ENCODE assay signal across 11 cellular contexts in genomic region chr2:112640800-112641675, GRCh38. TPM values are rescaled to one million over a fixed set of nuclear protein-coding genes. Genes with fewer than 3 reads are reported as not detected.
DNase-seq lines count a peak whose midpoint lies in the region; TF ChIP-seq lines count a peak whose summit lies in the region.
"Had no signal": no experiment of that assay in that cellular context is flagged by ENCODE, and none has a peak within 500 bp of the region (broad histone marks: within the 10 kb centered on the region; RNA-seq: fewer than 3 reads in every experiment).

No MANE protein-coding gene starts in this region.

- H2AK5ac ChIP-seq in mesenchymal stem cell (ENCODE audit: low read length, severe bottlenecking): peak overlapping the region; percentile 99

- H3K27ac ChIP-seq in ascending aorta: peak overlapping the region; percentile 42 to 59
- peak overlapping the region; percentile 90 for H3K27ac ChIP-seq in mesenchymal stem cell (ENCODE audit: low read length, poor library complexity, severe bottlenecking)

- peak overlapping the region; percentile 33 to 73 for H3K4ac ChIP-seq in mesenchymal stem cell (ENCODE audit: low read depth in 1 of 2, low read length in 2 of 2)

- H2BK5ac ChIP-seq in mesenchymal stem cell (ENCODE audit: low read depth, low read length, poor library complexity, severe bottlenecking): peak overlapping the region; percentile 19

- peak overlapping the region in 1 of 2 experiments; percentile 56 for H3K23ac ChIP-seq in mesenchymal stem cell (ENCODE audit: low read length in 2 of 2)

- peak; percentile 77 for DNase-seq in AG08396 (ENCODE audit: low spot score)
- peak; percentile 50 for DNase-seq in HK-2 (ENCODE audit: unreplicated experiment)
- DNase-seq in ascending aorta (ENCODE audit: low spot score in 2 of 2): peak in 1 of 2 donors; percentile 63
- DNase-seq in mesenchymal stem cell: peak; percentile 79
- DNase-seq in NCI-H774 (lab: John Stamatoyannopoulos, UW): no peak
- DNase-seq in NCI-H82 (lab: John Stamatoyannopoulos, UW): no peak
- no peak for DNase-seq in putamen (ENCODE audit: low spot score)
- no peak for DNase-seq in stimulated activated CD4-positive, alpha-beta T cell treated with anti-CD3 and anti-CD28 coated beads, Interleukin-4, amount 100 ng/mL, for 24 hours
- DNase-seq: activated CD4-positive, alpha-beta T cell treated with anti-CD3 and anti-CD28 coated beads for 1 hour; cortex of kidney had no signal

- peak overlapping the region; percentile 96 for H4K8ac ChIP-seq in mesenchymal stem cell (ENCODE audit: low read length)

- peak overlapping the region; percentile 58 to 98 for H3K18ac ChIP-seq in mesenchymal stem cell (ENCODE audit: low read depth in 1 of 2, low read length in 2 of 2)

- peak overlapping the region in 1 of 2 experiments; percentile 93 for H3K14ac ChIP-seq in mesenchymal stem cell (ENCODE audit: low read length in 2 of 2)

- H4K91ac ChIP-seq in mesenchymal stem cell (ENCODE audit: low read length): peak overlapping the region; percentile 98

- peak overlapping the region; percentile 66 for H3K9ac ChIP-seq in mesenchymal stem cell (ENCODE audit: low read length)

- H3K4me2 ChIP-seq in mesenchymal stem cell (ENCODE audit: low read length, poor library complexity, severe bottlenecking): no peak overlapping the region

- H2BK15ac ChIP-seq in mesenchymal stem cell (ENCODE audit: low read depth, poor library complexity, severe bottlenecking): peak overlapping the region; percentile 55

- H3K36me3 ChIP-seq in ascending aorta (no peaks in the 10 kb centered on the region), mesenchymal stem cell (ENCODE audit: control insufficient read depth in 1 of 2, insufficient read depth in 2 of 2, low read depth in 1 of 2, low read length in 2 of 2) (no peaks in the 10 kb centered on the region)

- peaks cover 4% of the 10 kb centered on the region for H3K79me1 ChIP-seq in mesenchymal stem cell (replicated peaks; ENCODE audit: low read length, poor library complexity, severe bottlenecking)

- H3K27me3 ChIP-seq in ascending aorta: no peaks in the 10 kb centered on the region
- H3K27me3 ChIP-seq in mesenchymal stem cell (ENCODE audit: control insufficient read depth in 1 of 2, insufficient read depth in 1 of 2, low read length in 2 of 2): no peaks in the 10 kb centered on the region

- H3K4me3 ChIP-seq in ascending aorta (no peak overlapping the region), mesenchymal stem cell (ENCODE audit: insufficient read depth in 1 of 2, low read depth in 1 of 2, low read length in 2 of 2) (peak overlapping the region in 1 of 2 experiments; percentile 1)
- H3K4me3 ChIP-seq: lung had no signal

- 25% methylated on average over 8 of the region's 8 CpGs for WGBS in mesenchymal stem cell

- no peaks in the 10 kb centered on the region for H3K9me3 ChIP-seq in ascending aorta
- no peaks in the 10 kb centered on the region for H3K9me3 ChIP-seq in mesenchymal stem cell (ENCODE audit: control insufficient read depth, low read length)

- peak overlapping the region; percentile 93 for H2BK120ac ChIP-seq in mesenchymal stem cell (ENCODE audit: low read depth, low read length)

- no peak overlapping the region for H2AFZ ChIP-seq in mesenchymal stem cell (ENCODE audit: low read depth, low read length)

- intact Hi-C loops in ascending aorta (cut with DNase I): loop anchor here (5.0 kb wide), 1 partner anchor 1519 kb away; the partner anchor contains the start of gene BCL2L11

- TF ChIP-seq CTCF in ascending aorta (IDR thresholded peaks at IDR 0.05): no peak

- peak overlapping the region; percentile 99 for H2BK12ac ChIP-seq in mesenchymal stem cell (ENCODE audit: low read length in 2 of 2)

- H3K4me1 ChIP-seq in ascending aorta (peaks cover 0 to 4% of the 10 kb centered on the region in 2 donors), mesenchymal stem cell (ENCODE audit: control insufficient read depth, insufficient read depth, low read depth, low read length) (peaks cover 20% of the 10 kb centered on the region)

RNA-seq across cellular contexts. Expression of gene SLC20A1, which starts 4.7 kb away (rescaled TPM):
- 18.4 TPM for total RNA-seq in ascending aorta
- 115 TPM for polyA plus RNA-seq in mesenchymal stem cell (2013, experiment 1 of 2)
- polyA plus RNA-seq in mesenchymal stem cell (2013, experiment 2 of 2): 115 TPM

RNA-seq across cellular contexts. Expression of gene CHCHD5, which starts 56.6 kb away (rescaled TPM):
- 26.5 TPM for total RNA-seq in ascending aorta
- 25.0 TPM for polyA plus RNA-seq in mesenchymal stem cell (2013, experiment 1 of 2)
- 24.5 TPM for polyA plus RNA-seq in mesenchymal stem cell (2013, experiment 2 of 2)

Comparison
In these comparisons a context has a peak if more than half of its experiments do, and no peak if none do; other contexts are left out.
1. DNase-seq: peak in AG08396 (single experiment), HK-2 (single experiment) and mesenchymal stem cell (single experiment); none in NCI-H774 (single experiment), NCI-H82 (single experiment), putamen (single experiment) and stimulated activated CD4-positive, alpha-beta T cell treated with anti-CD3 and anti-CD28 coated beads, Interleukin-4, amount 100 ng/mL, for 24 hours (single experiment).